ENCODE assay signal across 11 cellular contexts in genomic region chr5:132476853-132477729, GRCh38. TPM values are rescaled to one million over a fixed set of nuclear protein-coding genes. Genes with fewer than 3 reads are reported as not detected.
A peak's percentile ranks its signal among the peaks of the same experiment; 100 is the strongest.
DNase-seq lines count a peak whose midpoint lies in the region; ATAC-seq, FAIRE-seq and TF ChIP-seq lines count a peak whose summit lies in the region.
"Had no signal": no experiment of that assay in that cellular context is flagged by ENCODE, and none has a peak within 500 bp of the region (broad histone marks: within the 10 kb centered on the region; RNA-seq: fewer than 3 reads in every experiment).

No MANE protein-coding gene starts in this region.

- H3K36me3 ChIP-seq in heart right ventricle, result peaks cover 0 to 19% (median 0%) of the 10 kb centered on the region in 9 donors
- H3K36me3 ChIP-seq: thyroid gland had no signal

- CTCF ChIA-PET in activated B cell treated with CpG ODN at 0.5 μM for 24 hours (lab: Charles Lee), result interaction anchor here (3.8 to 4.2 kb wide), 2 partner anchors 12 to 20 kb away, joined by 20 to 25 read pairs; partner anchors contain the start of gene IRF1

- H3K4me1 ChIP-seq in heart right ventricle, result peaks cover 33 to 84% (median 59%) of the 10 kb centered on the region in 9 donors

- ATAC-seq in heart right ventricle (no peak), activated B cell treated with CpG ODN at 0.5 μM for 24 hours (ENCODE audit: low read depth) (no peak), GM18909 (IDR thresholded peaks at IDR 0.05; ENCODE audit: poor library complexity, unreplicated experiment) (no peak)

- H3K27me3 Mint-ChIP-seq in activated B cell treated with CpG ODN at 0.5 μM for 24 hours (no peaks in the 10 kb centered on the region), immature natural killer cell (ENCODE audit: low read depth in 3 of 3) (peaks cover 81 to 90% (median 88%) of the 10 kb centered on the region in 3 donors), type B pancreatic cell (no peaks in the 10 kb centered on the region)

- H3K27me3 ChIP-seq in heart right ventricle, result no peaks in the 10 kb centered on the region
- H3K27me3 ChIP-seq: thyroid gland had no signal

- intact Hi-C loops in heart right ventricle (cut with DNase I) (no loop called here), cardiac septum (cut with DNase I) (loop anchor here (5.0 kb wide), 1 partner anchor 50 kb away; no protein-coding TSS in a partner anchor), activated B cell treated with CpG ODN at 0.5 μM for 24 hours (cut with micrococcal nuclease) (loop anchor here (1.0 kb wide), 2 partner anchors 11 to 40 kb away; no protein-coding TSS in a partner anchor)

- H3K4me3 Mint-ChIP-seq in activated B cell treated with CpG ODN at 0.5 μM for 24 hours (no peak overlapping the region), immature natural killer cell (peak overlapping the region; percentile 38 to 61 (median 51)), type B pancreatic cell (no peak overlapping the region)

- POLR2A ChIA-PET in activated B cell treated with CpG ODN at 0.5 μM for 24 hours (lab: Charles Lee), result interaction anchor here (0.5 to 13.4 kb wide), 8 partner anchors 10 to 72 kb away, joined by 3 to 286 read pairs (median 80); partner anchors contain the start of gene IRF1

- H3K27ac ChIP-seq in heart right ventricle, result peak overlapping the region in 8 of 10 donors; percentile 61 to 88 (median 82)
- H3K27ac ChIP-seq: HL-60 had no signal

- FAIRE-seq in urothelium cell line (lab: Jason Lieb, UNC), result no peak

- TF ChIP-seq CTCF in heart right ventricle (IDR thresholded peaks at IDR 0.05) (no peak), activated B cell treated with CpG ODN at 0.5 μM for 24 hours (IDR thresholded peaks at IDR 0.05) (no peak), type B pancreatic cell (conservative IDR thresholded peaks at IDR 0.05) (peak; percentile 33)

- no peak for DNase-seq in heart right ventricle
- DNase-seq in cardiac septum (ENCODE audit: low spot score), result no peak
- no peak for DNase-seq in activated B cell treated with CpG ODN at 0.5 μM for 24 hours
- peak; percentile 35 to 47 (median 47) for DNase-seq in immature natural killer cell
- DNase-seq in type B pancreatic cell (ENCODE audit: extremely low spot score, unreplicated experiment), result no peak
- DNase-seq in urothelium cell line (ENCODE audit: low spot score), result no peak
- DNase-seq in NCI-H2171 treated with DMSO at 0.1 percent for 48 hours (lab: John Stamatoyannopoulos, UW), result no peak
- DNase-seq: activated gamma-delta T cell had no signal

- no peak overlapping the region for H3K4me3 ChIP-seq in heart right ventricle
- H3K4me3 ChIP-seq: thyroid gland had no signal

- no peaks in the 10 kb centered on the region for H3K9me3 ChIP-seq in heart right ventricle
- H3K9me3 ChIP-seq: thyroid gland had no signal

- WGBS in heart right ventricle, 2 donors, result 94 to 95% methylated on average over 7 of the region's 7 CpGs

- H3K4me1 Mint-ChIP-seq in activated B cell treated with CpG ODN at 0.5 μM for 24 hours (peaks cover 80% of the 10 kb centered on the region), immature natural killer cell (peaks cover 97 to 98% of the 10 kb centered on the region in 2 donors), type B pancreatic cell (ENCODE audit: unreplicated experiment) (peaks cover 15% of the 10 kb centered on the region)

- H3K36me3 Mint-ChIP-seq in activated B cell treated with CpG ODN at 0.5 μM for 24 hours (ENCODE audit: low read depth) (peaks cover 16% of the 10 kb centered on the region), immature natural killer cell (peaks cover 0 to 13% (median 5%) of the 10 kb centered on the region in 3 donors), type B pancreatic cell (no peaks in the 10 kb centered on the region)

- H3K9me3 Mint-ChIP-seq in activated B cell treated with CpG ODN at 0.5 μM for 24 hours (no peaks in the 10 kb centered on the region), immature natural killer cell (peaks cover 0 to 1% (median 0%) of the 10 kb centered on the region in 6 donors), type B pancreatic cell (no peaks in the 10 kb centered on the region)

- H3K27ac Mint-ChIP-seq in activated B cell treated with CpG ODN at 0.5 μM for 24 hours (peak overlapping the region; percentile 83), immature natural killer cell (peak overlapping the region; percentile 98 to 100 (median 98)), type B pancreatic cell (peak overlapping the region; percentile 48)

RNA-seq across cellular contexts. Expression of gene IRF1, which starts 13.5 kb away (rescaled TPM):
- total RNA-seq in heart right ventricle, result 100 to 1,000 TPM in 1 of 10 donors, 10 to 100 TPM in 8, 1 to 10 TPM in 1; 9.5 to 146 (median 19.2) TPM
- polyA plus RNA-seq in heart right ventricle, result 10 to 100 TPM in 1 of 2 donors, 1 to 10 TPM in 1; 8.6 to 13.7 TPM
- total RNA-seq in cardiac septum, result 19.9 TPM
- total RNA-seq in activated B cell treated with CpG ODN at 0.5 μM for 24 hours, result 126 and 134 TPM in 2 replicates
- polyA plus RNA-seq in immature natural killer cell, result 100 to 1,000 TPM; 349 to 460 (median 371) TPM
- 50.1 and 77.4 TPM in 2 replicates for total RNA-seq in type B pancreatic cell (ENCODE audit: low replicate concordance)

Comparison
In these comparisons a context has a peak if more than half of its experiments do, and no peak if none do; other contexts are left out.
1. intact Hi-C loops: an anchor here in cardiac septum (5.0 kb wide) and activated B cell treated with CpG ODN at 0.5 μM for 24 hours (1.0 kb wide); none called in heart right ventricle.
2. DNase-seq: peak in immature natural killer cell (3 of 3); none in heart right ventricle (0 of 2), cardiac septum (single experiment), activated B cell treated with CpG ODN at 0.5 μM for 24 hours (single experiment), type B pancreatic cell (single experiment), urothelium cell line (single experiment) and NCI-H2171 treated with DMSO at 0.1 percent for 48 hours (single experiment).
3. H3K27ac Mint-ChIP-seq: peak in every context shown above with its lines; median percentile 98 in immature natural killer cell; 83 in activated B cell treated with CpG ODN at 0.5 μM for 24 hours; 48 in type B pancreatic cell.
4. H3K4me3 Mint-ChIP-seq: peak in immature natural killer cell (5 of 5); none in activated B cell treated with CpG ODN at 0.5 μM for 24 hours (single experiment) and type B pancreatic cell (single experiment).